In the genomic region with DNA sequence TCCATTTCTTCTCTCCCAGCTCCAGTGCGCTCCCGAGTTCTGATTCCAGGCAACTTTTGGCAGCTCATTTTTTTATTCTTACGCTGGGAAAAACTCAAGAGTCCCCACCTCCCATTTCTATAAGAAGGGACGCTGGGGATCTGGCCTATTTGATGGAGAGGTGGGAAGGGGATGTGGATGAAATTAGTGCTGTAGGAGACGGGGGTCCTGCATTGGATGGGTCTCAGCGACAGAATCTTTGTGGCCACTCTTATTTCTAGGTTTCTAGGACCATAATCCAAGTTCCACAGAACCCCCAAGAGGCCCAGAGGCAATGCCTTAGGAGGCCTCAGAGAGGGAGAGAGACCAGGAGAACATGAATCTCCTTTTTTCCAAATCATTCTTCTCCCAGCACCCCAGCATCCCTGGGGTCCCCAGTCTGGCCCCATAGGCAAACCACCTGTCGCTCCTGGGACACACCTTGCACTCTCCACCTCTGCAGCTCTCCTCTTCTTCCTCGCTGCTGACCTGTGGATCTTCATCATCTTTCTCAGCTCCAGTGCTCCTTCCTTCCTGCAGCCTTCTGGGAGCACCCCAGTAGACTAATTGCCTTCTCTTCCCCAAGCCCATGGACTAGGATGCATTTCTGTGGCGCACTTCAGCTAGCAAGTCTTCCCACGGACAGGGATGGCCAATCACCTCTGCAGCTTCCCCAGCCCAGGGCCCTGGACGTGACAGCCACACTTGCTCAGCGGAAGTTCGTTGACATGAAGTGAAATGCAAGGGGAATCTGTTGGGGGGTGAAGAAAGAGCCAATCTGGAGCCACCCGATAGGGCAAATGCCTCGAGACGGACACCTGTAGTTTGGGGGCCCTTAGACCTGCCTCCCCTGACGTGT, we compare ENCODE assay signal across 24 cellular contexts.
DNase-seq lines count a peak whose midpoint lies in the region; ATAC-seq and TF ChIP-seq lines count a peak whose summit lies in the region.
"Had no signal": no experiment of that assay in that cellular context is flagged by ENCODE, and none has a peak within 500 bp of the region (broad histone marks: within the 10 kb centered on the region; RNA-seq: fewer than 3 reads in every experiment).

No MANE protein-coding gene starts in this region.

- DNase-seq in natural killer cell treated with Interleukin-12 subunit alpha and Interleukin-12 subunit beta and Interleukin-15 and Interleukin-18, amount 100 ng/mL, for 72 hours (ENCODE audit: low spot score), result peak; percentile 22
- DNase-seq in natural killer cell (no peak), endodermal cell (peak; percentile 20), prostate gland (ENCODE audit: low spot score) (peak; percentile 1), inferior parietal cortex (ENCODE audit: extremely low spot score) (no peak), globus pallidus (ENCODE audit: low spot score) (no peak)
- DNase-seq: amygdala; DMS153; effector memory CD4-positive, alpha-beta T cell; erythroblast; KG1; MM.1S; NCI-H1417; NCI-H2081 treated with DMSO at 0.1 percent for 48 hours; NCI-H226 had no signal

- WGBS in endodermal cell (ENCODE audit: insufficient coverage in 1 of 2, insufficient read length in 1 of 2), 2 experiments, result 92 to 96% methylated on average over 8 to 17 of the region's 17 CpGs
- WGBS in prostate gland, result 88% methylated on average over 17 of the region's 17 CpGs

- TF ChIP-seq CTCF in natural killer cell (IDR thresholded peaks at IDR 0.05) (no peak), endodermal cell (conservative IDR thresholded peaks at IDR 0.05) (no peak), prostate gland (IDR thresholded peaks at IDR 0.05) (no peak)

- TF ChIP-seq POLR2A in prostate gland (IDR thresholded peaks at IDR 0.05), result no peak

- H3K27me3 ChIP-seq in endodermal cell (ENCODE audit: control insufficient read depth, insufficient read depth, low read length, poor library complexity, severe bottlenecking), result no peaks in the 10 kb centered on the region
- no peaks in the 10 kb centered on the region for H3K27me3 ChIP-seq in prostate gland (replicated peaks; ENCODE audit: insufficient read depth)
- H3K27me3 ChIP-seq: BLaER1, heart left ventricle, neutrophil had no signal

- H3K9me3 ChIP-seq in endodermal cell (ENCODE audit: control insufficient read depth, low read length) (no peaks in the 10 kb centered on the region), prostate gland (no peaks in the 10 kb centered on the region)
- H3K9me3 ChIP-seq: heart left ventricle, neutrophil had no signal

- no peaks in the 10 kb centered on the region for H3K9me3 Mint-ChIP-seq in natural killer cell treated with Interleukin-12 subunit alpha and Interleukin-12 subunit beta and Interleukin-15 and Interleukin-18, amount 100 ng/mL, for 72 hours
- no peaks in the 10 kb centered on the region for H3K9me3 Mint-ChIP-seq in natural killer cell
- peaks cover 12% of the 10 kb centered on the region for H3K9me3 Mint-ChIP-seq in endodermal cell
- H3K9me3 Mint-ChIP-seq: activated naive CD4-positive, alpha-beta T cell treated with anti-CD3 and anti-CD28 coated beads, Interleukin-2, amount 50 U/mL, for 24 hours; stimulated activated naive CD8-positive, alpha-beta T cell treated with anti-CD3 and anti-CD28 coated beads, Interleukin-15, Interleukin-2, amounts not matched to agents 100 ng/mL and 50 ng/mL, for 24 hours had no signal

- no peak overlapping the region for H3K4me3 ChIP-seq in endodermal cell (ENCODE audit: low read length)
- no peak overlapping the region for H3K4me3 ChIP-seq in prostate gland
- H3K4me3 ChIP-seq: BLaER1, heart left ventricle had no signal

- H3K4me1 ChIP-seq in endodermal cell (ENCODE audit: control insufficient read depth, insufficient read depth, low read length) (no peaks in the 10 kb centered on the region), prostate gland (replicated peaks) (no peaks in the 10 kb centered on the region)
- H3K4me1 ChIP-seq: heart left ventricle had no signal

- intact Hi-C loops in natural killer cell (cut with micrococcal nuclease), result no loop called here
- intact Hi-C loops in prostate gland (cut with DNase I), result no loop called here

- H3K9ac ChIP-seq in endodermal cell (ENCODE audit: extremely low read depth, low read length, poor library complexity, severe bottlenecking), result no peak overlapping the region
- H3K9ac ChIP-seq: BLaER1 had no signal

- no peak for ATAC-seq in natural killer cell treated with Interleukin-12 subunit alpha and Interleukin-12 subunit beta and Interleukin-15 and Interleukin-18, amount 100 ng/mL, for 72 hours
- no peak for ATAC-seq in natural killer cell
- no peak for ATAC-seq in HG03354 (IDR thresholded peaks at IDR 0.05; ENCODE audit: poor library complexity, severe bottlenecking, unreplicated experiment)
- ATAC-seq: HCT116 had no signal

- H3K4me3 Mint-ChIP-seq in natural killer cell treated with Interleukin-12 subunit alpha and Interleukin-12 subunit beta and Interleukin-15 and Interleukin-18, amount 100 ng/mL, for 72 hours, result no peak overlapping the region
- H3K4me3 Mint-ChIP-seq in natural killer cell, result no peak overlapping the region
- no peak overlapping the region for H3K4me3 Mint-ChIP-seq in endodermal cell
- H3K4me3 Mint-ChIP-seq: activated naive CD4-positive, alpha-beta T cell treated with anti-CD3 and anti-CD28 coated beads, Interleukin-2, amount 50 U/mL, for 24 hours; activated T-helper 1 cell treated with anti-CD3 and anti-CD28 coated beads, Interleukin-12 subunit alpha, Interleukin-12 subunit beta, Interleukin-2, Interleukin-4 antibody, amounts not matched to agents 30 ng/mL and 10 ng/mL and 1 ng/mL, durations not matched to agents 14 hours and 24 hours and 36 hours; stimulated activated naive CD8-positive, alpha-beta T cell treated with anti-CD3 and anti-CD28 coated beads, Interleukin-15, Interleukin-2, amounts not matched to agents 100 ng/mL and 50 ng/mL, for 24 hours had no signal

- H3K27ac ChIP-seq in endodermal cell (ENCODE audit: low read depth, low read length), result no peak overlapping the region
- H3K27ac ChIP-seq in prostate gland, result no peak overlapping the region
- H3K27ac ChIP-seq: BLaER1, heart left ventricle, neutrophil, RWPE1 had no signal

- H3K4me1 Mint-ChIP-seq in natural killer cell treated with Interleukin-12 subunit alpha and Interleukin-12 subunit beta and Interleukin-15 and Interleukin-18, amount 100 ng/mL, for 72 hours (ENCODE audit: low read depth in 2 of 2), result peaks cover 0 to 3% of the 10 kb centered on the region in 2 donors
- H3K4me1 Mint-ChIP-seq in natural killer cell (no peaks in the 10 kb centered on the region), endodermal cell (peaks cover 7% of the 10 kb centered on the region)
- H3K4me1 Mint-ChIP-seq: activated naive CD4-positive, alpha-beta T cell treated with anti-CD3 and anti-CD28 coated beads, Interleukin-2, amount 50 U/mL, for 24 hours had no signal

- H3K36me3 ChIP-seq in endodermal cell (ENCODE audit: control insufficient read depth, insufficient read depth, low read length) (no peaks in the 10 kb centered on the region), prostate gland (no peaks in the 10 kb centered on the region)
- H3K36me3 ChIP-seq: BLaER1, heart left ventricle, neutrophil had no signal

- no peaks in the 10 kb centered on the region for H3K36me3 Mint-ChIP-seq in natural killer cell treated with Interleukin-12 subunit alpha and Interleukin-12 subunit beta and Interleukin-15 and Interleukin-18, amount 100 ng/mL, for 72 hours
- H3K36me3 Mint-ChIP-seq in natural killer cell, result no peaks in the 10 kb centered on the region
- H3K36me3 Mint-ChIP-seq in endodermal cell (ENCODE audit: low read depth), result peaks cover 3% of the 10 kb centered on the region

- H3K27ac Mint-ChIP-seq in natural killer cell treated with Interleukin-12 subunit alpha and Interleukin-12 subunit beta and Interleukin-15 and Interleukin-18, amount 100 ng/mL, for 72 hours, result no peak overlapping the region
- no peak overlapping the region for H3K27ac Mint-ChIP-seq in natural killer cell
- H3K27ac Mint-ChIP-seq in endodermal cell, result no peak overlapping the region
- H3K27ac Mint-ChIP-seq: activated naive CD4-positive, alpha-beta T cell treated with anti-CD3 and anti-CD28 coated beads, Interleukin-2, amount 50 U/mL, for 24 hours; activated T-helper 1 cell treated with anti-CD3 and anti-CD28 coated beads, Interleukin-12 subunit alpha, Interleukin-12 subunit beta, Interleukin-2, Interleukin-4 antibody, amounts not matched to agents 30 ng/mL and 10 ng/mL and 1 ng/mL, durations not matched to agents 14 hours and 24 hours and 36 hours; stimulated activated naive CD8-positive, alpha-beta T cell treated with anti-CD3 and anti-CD28 coated beads, Interleukin-15, Interleukin-2, amounts not matched to agents 100 ng/mL and 50 ng/mL, for 24 hours had no signal

- peaks cover 9 to 12% of the 10 kb centered on the region in 2 donors for H3K27me3 Mint-ChIP-seq in natural killer cell treated with Interleukin-12 subunit alpha and Interleukin-12 subunit beta and Interleukin-15 and Interleukin-18, amount 100 ng/mL, for 72 hours
- H3K27me3 Mint-ChIP-seq in natural killer cell (ENCODE audit: low read depth in 2 of 2), result peaks cover 0 to 5% of the 10 kb centered on the region in 2 donors
- no peaks in the 10 kb centered on the region for H3K27me3 Mint-ChIP-seq in endodermal cell (ENCODE audit: insufficient read depth)

Comparison
In these comparisons a context has a peak if more than half of its experiments do, and no peak if none do; other contexts are left out.
1. DNase-seq: peak in natural killer cell treated with Interleukin-12 subunit alpha and Interleukin-12 subunit beta and Interleukin-15 and Interleukin-18, amount 100 ng/mL, for 72 hours (single experiment), endodermal cell (single experiment) and prostate gland (single experiment); none in natural killer cell (single experiment), inferior parietal cortex (single experiment) and globus pallidus (single experiment).